11 cellular contexts compared by ENCODE assay signal in the genomic region with DNA sequence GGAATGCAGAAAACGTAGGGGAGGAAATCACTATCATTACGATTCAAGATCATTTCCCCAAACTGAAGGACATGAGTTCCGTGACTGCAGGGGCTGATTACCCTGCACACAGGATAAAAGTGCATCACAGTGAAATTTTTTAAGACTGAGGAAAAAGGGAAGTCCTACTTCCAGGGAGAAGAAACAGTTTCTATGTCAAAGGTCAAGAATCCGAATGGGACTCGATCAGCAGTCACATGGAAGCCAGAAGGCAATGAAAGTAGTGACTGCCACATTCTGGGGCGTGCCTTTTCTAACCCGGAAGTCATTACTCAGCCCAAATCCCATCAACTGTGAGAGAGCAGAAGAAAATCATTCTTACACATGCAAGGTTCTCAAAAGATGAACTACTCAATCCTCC. TPM values are rescaled to one million over a fixed set of nuclear protein-coding genes. Genes with fewer than 3 reads are reported as not detected.
DNase-seq lines count a peak whose midpoint lies in the region; ATAC-seq, FAIRE-seq and TF ChIP-seq lines count a peak whose summit lies in the region.
"Had no signal": no experiment of that assay in that cellular context is flagged by ENCODE, and none has a peak within 500 bp of the region (broad histone marks: within the 10 kb centered on the region; RNA-seq: fewer than 3 reads in every experiment).

No MANE protein-coding gene starts in this region.

- FAIRE-seq in RCC 7860 (lab: Jason Lieb, UNC), result no peak
- FAIRE-seq: endometrium had no signal

- no peaks in the 10 kb centered on the region for H3K36me3 ChIP-seq in SK-N-MC (ENCODE audit: insufficient read depth, low read length)
- H3K36me3 ChIP-seq in gastroesophageal sphincter, result peaks cover 0 to 6% of the 10 kb centered on the region in 2 donors
- H3K36me3 ChIP-seq in parathyroid adenoma (ENCODE audit: control insufficient read depth, insufficient read depth, low read length), result no peaks in the 10 kb centered on the region

- H3K9ac ChIP-seq in SK-N-MC (ENCODE audit: insufficient read length) (no peak overlapping the region), parathyroid adenoma (no peak overlapping the region)

- H3K27ac ChIP-seq in SK-N-MC (peak overlapping the region; percentile 27; the same call in 1 of the 2 replicates), gastroesophageal sphincter (peak overlapping the region in 3 of 4 donors; percentile 18 to 49 (median 36)), parathyroid adenoma (peak overlapping the region; percentile 27)

- H3K4me3 ChIP-seq in SK-N-MC (no peak overlapping the region), gastroesophageal sphincter (no peak overlapping the region), parathyroid adenoma (ENCODE audit: low read depth, low read length) (no peak overlapping the region)

- ATAC-seq in gastroesophageal sphincter, result peak; percentile 65

- no peaks in the 10 kb centered on the region for H3K9me3 ChIP-seq in SK-N-MC (ENCODE audit: low read depth, low read length)
- H3K9me3 ChIP-seq in gastroesophageal sphincter, result no peaks in the 10 kb centered on the region
- H3K9me3 ChIP-seq in parathyroid adenoma (ENCODE audit: control insufficient read depth, low read length), result no peaks in the 10 kb centered on the region

- peaks cover 59% of the 10 kb centered on the region for H3K79me2 ChIP-seq in parathyroid adenoma

- TF ChIP-seq CTCF in gastroesophageal sphincter (IDR thresholded peaks at IDR 0.05) (no peak), parathyroid adenoma (IDR thresholded peaks at IDR 0.05) (no peak)

- TF ChIP-seq EP300 in gastroesophageal sphincter (IDR thresholded peaks at IDR 0.05), result no peak

- 29 to 75% methylated on average over 3 to 4 of the region's 7 CpGs for WGBS in gastroesophageal sphincter (ENCODE audit: low coverage in 1 of 2), 2 donors

- H2AFZ ChIP-seq in parathyroid adenoma, result no peak overlapping the region

- peak; percentile 44 for DNase-seq in ELR (ENCODE audit: low read depth)
- DNase-seq in SK-N-MC (ENCODE audit: low read depth, low spot score), result no peak
- DNase-seq in NCI-H1048 (lab: John Stamatoyannopoulos, UW), result no peak
- DNase-seq in retina, result no peak
- no peak for DNase-seq in activated CD4-positive, alpha-beta T cell treated with anti-CD3 and anti-CD28 coated beads for 48 hours
- no peak for DNase-seq in RCC 7860 (ENCODE audit: low spot score)
- DNase-seq: stimulated activated CD4-positive, alpha-beta T cell treated with anti-CD3 and anti-CD28 coated beads, Interleukin-4, amount 100 ng/mL, for 1 hour; SW 1271 had no signal

- H3K27me3 ChIP-seq in gastroesophageal sphincter, result no peaks in the 10 kb centered on the region
- H3K27me3 ChIP-seq in parathyroid adenoma (ENCODE audit: control insufficient read depth, insufficient read depth, low read length), result no peaks in the 10 kb centered on the region

- peak overlapping the region; percentile 1 for H3K4me2 ChIP-seq in parathyroid adenoma (ENCODE audit: low read length)

- no peak for TF ChIP-seq POLR2A in gastroesophageal sphincter (IDR thresholded peaks at IDR 0.05)

- peaks cover 0 to 77% (median 6%) of the 10 kb centered on the region in 3 donors for H3K4me1 ChIP-seq in gastroesophageal sphincter
- H3K4me1 ChIP-seq in parathyroid adenoma, result no peaks in the 10 kb centered on the region

RNA-seq across cellular contexts. Expression of gene ZZEF1, which starts 12.1 kb away (rescaled TPM):
- 100 to 1,000 TPM in 1 of 4 donors, 10 to 100 TPM in 3; 55.6 to 105 (median 69.9) TPM for total RNA-seq in gastroesophageal sphincter

RNA-seq across cellular contexts. Expression of gene CYB5D2, which starts 12.3 kb away (rescaled TPM):
- 10 to 100 TPM; 14.3 to 47.9 (median 24.5) TPM for total RNA-seq in gastroesophageal sphincter
